ENCODE assay signal across 11 cellular contexts in the genomic region with DNA sequence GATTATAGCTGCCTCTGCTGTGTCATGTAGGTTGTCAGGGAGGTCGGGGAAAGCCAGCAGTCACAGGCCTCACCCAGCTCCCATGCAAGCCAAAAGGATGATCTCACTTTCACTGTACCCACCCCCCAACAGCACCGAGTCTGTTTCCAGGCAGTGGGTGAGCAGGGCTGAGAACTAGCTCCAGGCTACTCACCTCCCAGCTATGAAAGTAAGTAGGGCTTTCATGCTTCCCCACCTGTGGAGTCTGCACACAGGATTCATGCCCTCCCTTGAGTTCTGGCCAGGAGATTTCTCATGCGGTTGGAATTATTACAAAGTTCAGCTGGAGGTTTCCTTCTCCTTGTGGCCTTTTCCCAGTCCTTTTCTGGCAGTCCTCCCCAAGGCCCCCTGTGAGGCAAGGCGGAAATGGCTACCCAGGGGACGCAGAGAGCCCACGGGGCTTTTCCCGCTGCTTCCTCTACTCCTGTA.
DNase-seq lines count a peak whose midpoint lies in the region; TF ChIP-seq lines count a peak whose summit lies in the region.
"Had no signal": no experiment of that assay in that cellular context is flagged by ENCODE, and none has a peak within 500 bp of the region (broad histone marks: within the 10 kb centered on the region; RNA-seq: fewer than 3 reads in every experiment).

No MANE protein-coding gene starts in this region.

- H3K4me1 Mint-ChIP-seq in HFFc6 (ENCODE audit: low read depth) (peaks cover 19% of the 10 kb centered on the region; the same call in 1 of the 2 replicates), type B pancreatic cell (ENCODE audit: unreplicated experiment) (no peaks in the 10 kb centered on the region)
- H3K4me1 Mint-ChIP-seq in CD8-positive, alpha-beta memory T cell, result peaks cover 29 to 48% (median 40%) of the 10 kb centered on the region in 3 donors

- H3K4me1 ChIP-seq in SK-N-SH (ENCODE audit: control insufficient read depth in 1 of 2, insufficient read depth in 2 of 2, low read depth in 1 of 2, low read length in 1 of 2), result no peaks in the 10 kb centered on the region; a peak in 2 of 4 replicates
- H3K4me1 ChIP-seq in fibroblast of lung (ENCODE audit: control insufficient read depth, extremely low read depth, insufficient read depth, low read length), result no peaks in the 10 kb centered on the region
- peaks cover 20% of the 10 kb centered on the region for H3K4me1 ChIP-seq in CD8-positive, alpha-beta memory T cell (ENCODE audit: insufficient read depth, low read length)

- POLR2A ChIA-PET in SK-N-SH (lab: Yijun Ruan, JAX), result no interaction called here
- POLR2A ChIA-PET in CD8-positive, alpha-beta memory T cell (lab: Charles Lee), result no interaction called here

- TF ChIP-seq RAD21 in SK-N-SH (IDR thresholded peaks at IDR 0.05; ENCODE audit: low read length), result no peak

- H3K9me2 ChIP-seq in SK-N-SH, result no peaks in the 10 kb centered on the region

- peak; percentile 6 for DNase-seq in HFFc6
- DNase-seq in SK-N-SH, result no peak
- peak; percentile 34 to 98 for DNase-seq in fibroblast of lung (ENCODE audit: low read depth in 2 of 2)
- no peak for DNase-seq in type B pancreatic cell (ENCODE audit: extremely low spot score, unreplicated experiment)
- no peak for DNase-seq in CD8-positive, alpha-beta memory T cell
- DNase-seq in kidney glomerular epithelial cell (lab: John Stamatoyannopoulos, UW), result no peak
- no peak for DNase-seq in activated CD8-positive, alpha-beta memory T cell treated with anti-CD3 and anti-CD28 coated beads, Interleukin-2, amount 50 U/mL, for 48 hours
- DNase-seq: activated CD8-positive, alpha-beta T cell treated with anti-CD3 and anti-CD28 coated beads, Interleukin-2, amount 10 ng/mL, durations not matched to agents 7 days and 5 days; KG1; NCI-H2029 treated with DMSO at 0.1 percent for 48 hours; OCI-M1 had no signal

- TF ChIP-seq EP300 in SK-N-SH (IDR thresholded peaks at IDR 0.05; ENCODE audit: borderline replicate concordance in 1 of 2, low read depth in 1 of 2, low read length in 1 of 2), result peak in 1 of 2 experiments; percentile 54; a peak in 1 of 4 replicates

- CTCF ChIA-PET in SK-N-SH (lab: Yijun Ruan, JAX), result no interaction called here
- CTCF ChIA-PET in CD8-positive, alpha-beta memory T cell (lab: Charles Lee), result no interaction called here

- H3K79me2 ChIP-seq in SK-N-SH (ENCODE audit: insufficient read depth), result no peaks in the 10 kb centered on the region
- no peaks in the 10 kb centered on the region for H3K79me2 ChIP-seq in fibroblast of lung (ENCODE audit: control insufficient read depth, insufficient read depth, low read length)

- H3K9me3 Mint-ChIP-seq in HFFc6, result no peaks in the 10 kb centered on the region; the same call in 1 of the 2 replicates
- H3K9me3 Mint-ChIP-seq in type B pancreatic cell, result peaks cover 20% of the 10 kb centered on the region
- peaks cover 17 to 52% (median 19%) of the 10 kb centered on the region in 5 donors for H3K9me3 Mint-ChIP-seq in CD8-positive, alpha-beta memory T cell

- H3K36me3 ChIP-seq in SK-N-SH (replicated peaks in 1 of 2; ENCODE audit: control insufficient read depth in 1 of 2, insufficient read depth in 2 of 2, low read length in 1 of 2) (no peaks in the 10 kb centered on the region), fibroblast of lung (ENCODE audit: control insufficient read depth, insufficient read depth, low read length) (no peaks in the 10 kb centered on the region)
- H3K36me3 ChIP-seq in CD8-positive, alpha-beta memory T cell (ENCODE audit: insufficient read depth, low read length), result no peaks in the 10 kb centered on the region

- no peaks in the 10 kb centered on the region for H3K9me3 ChIP-seq in SK-N-SH
- no peaks in the 10 kb centered on the region for H3K9me3 ChIP-seq in fibroblast of lung (ENCODE audit: control insufficient read depth, insufficient read depth, low read depth, low read length)
- no peaks in the 10 kb centered on the region for H3K9me3 ChIP-seq in CD8-positive, alpha-beta memory T cell (ENCODE audit: low read length)

- peak overlapping the region in 1 of 2 experiments; percentile 63; a peak in 2 of 4 replicates for H3K27ac ChIP-seq in SK-N-SH (ENCODE audit: low read depth in 2 of 2, low read length in 1 of 2)
- no peak overlapping the region for H3K27ac ChIP-seq in fibroblast of lung (ENCODE audit: insufficient read depth, low read length)
- no peak overlapping the region for H3K27ac ChIP-seq in CD8-positive, alpha-beta memory T cell (ENCODE audit: low read depth, low read length)

- H3K4me2 ChIP-seq in SK-N-SH (peak overlapping the region; percentile 26; the same call in 1 of the 2 replicates), fibroblast of lung (ENCODE audit: extremely low read depth, insufficient read depth, low read length) (no peak overlapping the region)

- WGBS in SK-N-SH (ENCODE audit: low lambda C conversion rate), result 43% methylated on average over 7 of the region's 7 CpGs

- no peaks in the 10 kb centered on the region for H3F3A ChIP-seq in SK-N-SH (replicated peaks; ENCODE audit: insufficient read depth)

- H3K27ac Mint-ChIP-seq in HFFc6 (peak overlapping the region; percentile 68; the same call in 1 of the 2 replicates), type B pancreatic cell (peak overlapping the region; percentile 52)
- H3K27ac Mint-ChIP-seq in CD8-positive, alpha-beta memory T cell, result peak overlapping the region in 3 of 8 donors; percentile 28 to 84 (median 58)
- H3K27ac Mint-ChIP-seq: activated CD8-positive, alpha-beta T cell treated with anti-CD3 and anti-CD28 coated beads, Interleukin-2, amount 10 ng/mL, durations not matched to agents 7 days and 5 days had no signal

- TF ChIP-seq CTCF in HFFc6 (IDR thresholded peaks at IDR 0.05) (no peak), SK-N-SH (IDR thresholded peaks at IDR 0.05) (no peak), fibroblast of lung (conservative IDR thresholded peaks at IDR 0.05 in 1 of 2, IDR thresholded peaks at IDR 0.05 in 1 of 2; ENCODE audit: low read depth in 1 of 2, low read length in 2 of 2) (no peak), type B pancreatic cell (conservative IDR thresholded peaks at IDR 0.05) (no peak)

- H3K4me3 Mint-ChIP-seq in HFFc6, result peak overlapping the region; percentile 39; the same call in 1 of the 2 replicates
- H3K4me3 Mint-ChIP-seq in type B pancreatic cell, result no peak overlapping the region
- no peak overlapping the region for H3K4me3 Mint-ChIP-seq in CD8-positive, alpha-beta memory T cell
- H3K4me3 Mint-ChIP-seq: activated CD8-positive, alpha-beta T cell treated with anti-CD3 and anti-CD28 coated beads, Interleukin-2, amount 10 ng/mL, durations not matched to agents 7 days and 5 days had no signal

- H3K36me3 Mint-ChIP-seq in HFFc6 (ENCODE audit: low read depth) (no peaks in the 10 kb centered on the region), type B pancreatic cell (no peaks in the 10 kb centered on the region)
- peaks cover 2 to 33% (median 5%) of the 10 kb centered on the region in 3 donors for H3K36me3 Mint-ChIP-seq in CD8-positive, alpha-beta memory T cell

- H4K20me1 ChIP-seq in SK-N-SH (ENCODE audit: insufficient read depth) (no peaks in the 10 kb centered on the region), fibroblast of lung (ENCODE audit: control insufficient read depth, extremely low read depth, insufficient read depth, low read length) (no peaks in the 10 kb centered on the region)

- H3K27me3 Mint-ChIP-seq in HFFc6 (ENCODE audit: insufficient read depth), result no peaks in the 10 kb centered on the region; the same call in 1 of the 2 replicates
- H3K27me3 Mint-ChIP-seq in type B pancreatic cell, result no peaks in the 10 kb centered on the region
- peaks cover 0 to 2% of the 10 kb centered on the region in 2 donors for H3K27me3 Mint-ChIP-seq in CD8-positive, alpha-beta memory T cell

- H3K27me3 ChIP-seq in SK-N-SH (ENCODE audit: insufficient read depth) (no peaks in the 10 kb centered on the region), fibroblast of lung (ENCODE audit: control insufficient read depth, insufficient read depth, low read length) (no peaks in the 10 kb centered on the region)
- H3K27me3 ChIP-seq in CD8-positive, alpha-beta memory T cell (ENCODE audit: insufficient read depth, low read length, poor library complexity, severe bottlenecking), result no peaks in the 10 kb centered on the region

- H2AFZ ChIP-seq in SK-N-SH (ENCODE audit: low read depth), result peak overlapping the region; percentile 59; the same call in 1 of the 2 replicates
- no peak overlapping the region for H2AFZ ChIP-seq in fibroblast of lung (ENCODE audit: low read length)

- H3K9ac ChIP-seq in SK-N-SH (0 out of 2 replicates have a peak overlapping the region, but pooled peaks have one; percentile 21), fibroblast of lung (ENCODE audit: insufficient read depth, low read length) (no peak overlapping the region)

- H3K4me3 ChIP-seq in SK-N-SH (ENCODE audit: low read depth in 2 of 2, low read length in 1 of 2) (0 out of 4 replicates have a peak overlapping the region, but pooled peaks of 1 of the 2 experiments have one; percentile 23), fibroblast of lung (replicated peaks in 1 of 4; ENCODE audit: control extremely low read depth in 1 of 4, insufficient read depth in 1 of 4, low read depth in 3 of 4, low read length in 4 of 4) (no peak overlapping the region)
- no peak overlapping the region for H3K4me3 ChIP-seq in CD8-positive, alpha-beta memory T cell (ENCODE audit: low read length)

TF ChIP-seq in SK-N-SH, 30 proteins besides CTCF, POLR2A, EP300 and RAD21 (continues in another document):
- TF ChIP-seq, protein P1, sequence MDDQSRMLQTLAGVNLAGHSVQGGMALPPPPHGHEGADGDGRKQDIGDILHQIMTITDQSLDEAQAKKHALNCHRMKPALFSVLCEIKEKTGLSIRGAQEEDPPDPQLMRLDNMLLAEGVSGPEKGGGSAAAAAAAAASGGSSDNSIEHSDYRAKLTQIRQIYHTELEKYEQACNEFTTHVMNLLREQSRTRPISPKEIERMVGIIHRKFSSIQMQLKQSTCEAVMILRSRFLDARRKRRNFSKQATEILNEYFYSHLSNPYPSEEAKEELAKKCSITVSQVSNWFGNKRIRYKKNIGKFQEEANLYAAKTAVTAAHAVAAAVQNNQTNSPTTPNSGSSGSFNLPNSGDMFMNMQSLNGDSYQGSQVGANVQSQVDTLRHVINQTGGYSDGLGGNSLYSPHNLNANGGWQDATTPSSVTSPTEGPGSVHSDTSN (IDR thresholded peaks at IDR 0.05), result peak; percentile 16; the same call in 1 of the 2 replicates
- TF ChIP-seq JUND (IDR thresholded peaks at IDR 0.05), result peak; percentile 62
- TF ChIP-seq, protein P2, sequence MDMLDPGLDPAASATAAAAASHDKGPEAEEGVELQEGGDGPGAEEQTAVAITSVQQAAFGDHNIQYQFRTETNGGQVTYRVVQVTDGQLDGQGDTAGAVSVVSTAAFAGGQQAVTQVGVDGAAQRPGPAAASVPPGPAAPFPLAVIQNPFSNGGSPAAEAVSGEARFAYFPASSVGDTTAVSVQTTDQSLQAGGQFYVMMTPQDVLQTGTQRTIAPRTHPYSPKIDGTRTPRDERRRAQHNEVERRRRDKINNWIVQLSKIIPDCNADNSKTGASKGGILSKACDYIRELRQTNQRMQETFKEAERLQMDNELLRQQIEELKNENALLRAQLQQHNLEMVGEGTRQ (IDR thresholded peaks at IDR 0.05; ENCODE audit: borderline replicate concordance, low read depth, low read length), result no peak
- no peak for TF ChIP-seq RCOR1 (IDR thresholded peaks at IDR 0.05; ENCODE audit: low read length)
- TF ChIP-seq TEAD4 (IDR thresholded peaks at IDR 0.05; ENCODE audit: borderline replicate concordance, insufficient read depth), result 0 out of 2 replicates have a peak, but pooled peaks have one; percentile 32

Comparison
In these comparisons a context has a peak if more than half of its experiments do, and no peak if none do; other contexts are left out.
1. DNase-seq: peak in HFFc6 (single experiment) and fibroblast of lung (2 of 2); none in SK-N-SH (single experiment), type B pancreatic cell (single experiment), CD8-positive, alpha-beta memory T cell (0 of 5), kidney glomerular epithelial cell (single experiment) and activated CD8-positive, alpha-beta memory T cell treated with anti-CD3 and anti-CD28 coated beads, Interleukin-2, amount 50 U/mL, for 48 hours (single experiment).